Comparison of ENCODE assay signal across 1 cellular context in genomic region chr17:75130632-75131277, GRCh38.
TF ChIP-seq lines count a peak whose summit lies in the region.

No MANE protein-coding gene starts in this region.

TF ChIP-seq in K562, 482 proteins besides CTCF, POLR2A, EP300 and RAD21 (continued from another document):
- peak; percentile 76 for TF ChIP-seq NFIC (IDR thresholded peaks at IDR 0.05)
- no peak for TF ChIP-seq SRSF1 (IDR thresholded peaks at IDR 0.05; ENCODE audit: low read depth, low read length)
- TF ChIP-seq, protein P1, sequence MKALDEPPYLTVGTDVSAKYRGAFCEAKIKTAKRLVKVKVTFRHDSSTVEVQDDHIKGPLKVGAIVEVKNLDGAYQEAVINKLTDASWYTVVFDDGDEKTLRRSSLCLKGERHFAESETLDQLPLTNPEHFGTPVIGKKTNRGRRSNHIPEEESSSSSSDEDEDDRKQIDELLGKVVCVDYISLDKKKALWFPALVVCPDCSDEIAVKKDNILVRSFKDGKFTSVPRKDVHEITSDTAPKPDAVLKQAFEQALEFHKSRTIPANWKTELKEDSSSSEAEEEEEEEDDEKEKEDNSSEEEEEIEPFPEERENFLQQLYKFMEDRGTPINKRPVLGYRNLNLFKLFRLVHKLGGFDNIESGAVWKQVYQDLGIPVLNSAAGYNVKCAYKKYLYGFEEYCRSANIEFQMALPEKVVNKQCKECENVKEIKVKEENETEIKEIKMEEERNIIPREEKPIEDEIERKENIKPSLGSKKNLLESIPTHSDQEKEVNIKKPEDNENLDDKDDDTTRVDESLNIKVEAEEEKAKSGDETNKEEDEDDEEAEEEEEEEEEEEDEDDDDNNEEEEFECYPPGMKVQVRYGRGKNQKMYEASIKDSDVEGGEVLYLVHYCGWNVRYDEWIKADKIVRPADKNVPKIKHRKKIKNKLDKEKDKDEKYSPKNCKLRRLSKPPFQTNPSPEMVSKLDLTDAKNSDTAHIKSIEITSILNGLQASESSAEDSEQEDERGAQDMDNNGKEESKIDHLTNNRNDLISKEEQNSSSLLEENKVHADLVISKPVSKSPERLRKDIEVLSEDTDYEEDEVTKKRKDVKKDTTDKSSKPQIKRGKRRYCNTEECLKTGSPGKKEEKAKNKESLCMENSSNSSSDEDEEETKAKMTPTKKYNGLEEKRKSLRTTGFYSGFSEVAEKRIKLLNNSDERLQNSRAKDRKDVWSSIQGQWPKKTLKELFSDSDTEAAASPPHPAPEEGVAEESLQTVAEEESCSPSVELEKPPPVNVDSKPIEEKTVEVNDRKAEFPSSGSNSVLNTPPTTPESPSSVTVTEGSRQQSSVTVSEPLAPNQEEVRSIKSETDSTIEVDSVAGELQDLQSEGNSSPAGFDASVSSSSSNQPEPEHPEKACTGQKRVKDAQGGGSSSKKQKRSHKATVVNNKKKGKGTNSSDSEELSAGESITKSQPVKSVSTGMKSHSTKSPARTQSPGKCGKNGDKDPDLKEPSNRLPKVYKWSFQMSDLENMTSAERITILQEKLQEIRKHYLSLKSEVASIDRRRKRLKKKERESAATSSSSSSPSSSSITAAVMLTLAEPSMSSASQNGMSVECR (CRISPR knock-in tag; IDR thresholded peaks at IDR 0.05): peak; percentile 1; the same call in 1 of the 2 replicates
- TF ChIP-seq JUND (IDR thresholded peaks at IDR 0.05; ENCODE audit: borderline replicate concordance, low read depth, low read length): 0 out of 2 replicates have a peak, but pooled peaks have one; percentile 22
- TF ChIP-seq JUND (tag; IDR thresholded peaks at IDR 0.05; ENCODE audit: borderline replicate concordance, low read depth, low read length): no peak
- TF ChIP-seq ZKSCAN1 (IDR thresholded peaks at IDR 0.05; ENCODE audit: low read depth, low read length): no peak
- TF ChIP-seq ETV5 (CRISPR knock-in tag; IDR thresholded peaks at IDR 0.05; ENCODE audit: low read depth): no peak
- TF ChIP-seq, protein P2, sequence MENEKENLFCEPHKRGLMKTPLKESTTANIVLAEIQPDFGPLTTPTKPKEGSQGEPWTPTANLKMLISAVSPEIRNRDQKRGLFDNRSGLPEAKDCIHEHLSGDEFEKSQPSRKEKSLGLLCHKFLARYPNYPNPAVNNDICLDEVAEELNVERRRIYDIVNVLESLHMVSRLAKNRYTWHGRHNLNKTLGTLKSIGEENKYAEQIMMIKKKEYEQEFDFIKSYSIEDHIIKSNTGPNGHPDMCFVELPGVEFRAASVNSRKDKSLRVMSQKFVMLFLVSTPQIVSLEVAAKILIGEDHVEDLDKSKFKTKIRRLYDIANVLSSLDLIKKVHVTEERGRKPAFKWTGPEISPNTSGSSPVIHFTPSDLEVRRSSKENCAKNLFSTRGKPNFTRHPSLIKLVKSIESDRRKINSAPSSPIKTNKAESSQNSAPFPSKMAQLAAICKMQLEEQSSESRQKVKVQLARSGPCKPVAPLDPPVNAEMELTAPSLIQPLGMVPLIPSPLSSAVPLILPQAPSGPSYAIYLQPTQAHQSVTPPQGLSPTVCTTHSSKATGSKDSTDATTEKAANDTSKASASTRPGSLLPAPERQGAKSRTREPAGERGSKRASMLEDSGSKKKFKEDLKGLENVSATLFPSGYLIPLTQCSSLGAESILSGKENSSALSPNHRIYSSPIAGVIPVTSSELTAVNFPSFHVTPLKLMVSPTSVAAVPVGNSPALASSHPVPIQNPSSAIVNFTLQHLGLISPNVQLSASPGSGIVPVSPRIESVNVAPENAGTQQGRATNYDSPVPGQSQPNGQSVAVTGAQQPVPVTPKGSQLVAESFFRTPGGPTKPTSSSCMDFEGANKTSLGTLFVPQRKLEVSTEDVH (IDR thresholded peaks at IDR 0.05; ENCODE audit: low read depth, partially characterized antibody): no peak
- no peak for TF ChIP-seq MEF2A (IDR thresholded peaks at IDR 0.05; ENCODE audit: control insufficient read depth, low read depth, low read length)
- TF ChIP-seq CHD1 (IDR thresholded peaks at IDR 0.05; ENCODE audit: low read length): no peak
- TF ChIP-seq ZNF764 (CRISPR knock-in tag; IDR thresholded peaks at IDR 0.05; ENCODE audit: low read depth): no peak
- TF ChIP-seq ZNF76 (CRISPR knock-in tag; IDR thresholded peaks at IDR 0.05; ENCODE audit: borderline replicate concordance): no peak
- TF ChIP-seq SIN3A (IDR thresholded peaks at IDR 0.05; ENCODE audit: borderline replicate concordance in 2 of 2, control insufficient read depth in 1 of 2, low read depth in 2 of 2, low read length in 2 of 2): 0 out of 4 replicates have a peak, but pooled peaks of 1 of the 2 experiments have one; percentile 53
- no peak for TF ChIP-seq ZFX (CRISPR knock-in tag; IDR thresholded peaks at IDR 0.05)
- TF ChIP-seq NFRKB (IDR thresholded peaks at IDR 0.05; ENCODE audit: low read depth): no peak
- TF ChIP-seq SMARCE1 (IDR thresholded peaks at IDR 0.05): no peak
- no peak for TF ChIP-seq IRF2 (CRISPR knock-in tag; IDR thresholded peaks at IDR 0.05)
- TF ChIP-seq LEF1 (IDR thresholded peaks at IDR 0.05): no peak
- 0 out of 2 replicates have a peak, but pooled peaks have one; percentile 12 for TF ChIP-seq MTA3 (IDR thresholded peaks at IDR 0.05; ENCODE audit: borderline replicate concordance)
- no peak for TF ChIP-seq NFE2 (IDR thresholded peaks at IDR 0.05; ENCODE audit: low read depth)
- no peak for TF ChIP-seq MTA2 (IDR thresholded peaks at IDR 0.05; ENCODE audit: low read depth)
- TF ChIP-seq SMARCA4 (IDR thresholded peaks at IDR 0.05): no peak
- TF ChIP-seq KDM2B (CRISPR knock-in tag; IDR thresholded peaks at IDR 0.05): no peak
- TF ChIP-seq KLF16 (IDR thresholded peaks at IDR 0.05): peak; percentile 40; the same call in 1 of the 2 replicates
- TF ChIP-seq ZFP30 (CRISPR knock-in tag; IDR thresholded peaks at IDR 0.05; ENCODE audit: borderline replicate concordance): no peak
- TF ChIP-seq ZNF778 (CRISPR knock-in tag; IDR thresholded peaks at IDR 0.05): no peak
- TF ChIP-seq HDAC2 (IDR thresholded peaks at IDR 0.05): no peak
- TF ChIP-seq FOSL1 (tag; conservative IDR thresholded peaks at IDR 0.05): no peak
- TF ChIP-seq NR4A1 (CRISPR knock-in tag; IDR thresholded peaks at IDR 0.05): no peak
- TF ChIP-seq NR4A1 (tag; IDR thresholded peaks at IDR 0.05): no peak; the same call in 1 of the 2 replicates
- no peak for TF ChIP-seq ZC3H8 (IDR thresholded peaks at IDR 0.05)
- 0 out of 2 replicates have a peak, but pooled peaks have one; percentile 17 for TF ChIP-seq ETV1 (tag; conservative IDR thresholded peaks at IDR 0.05; ENCODE audit: low read depth)
- no peak for TF ChIP-seq RAD51 (IDR thresholded peaks at IDR 0.05; ENCODE audit: borderline replicate concordance, low read depth)
- no peak for TF ChIP-seq ZZZ3 (IDR thresholded peaks at IDR 0.05)
- TF ChIP-seq, protein P3, sequence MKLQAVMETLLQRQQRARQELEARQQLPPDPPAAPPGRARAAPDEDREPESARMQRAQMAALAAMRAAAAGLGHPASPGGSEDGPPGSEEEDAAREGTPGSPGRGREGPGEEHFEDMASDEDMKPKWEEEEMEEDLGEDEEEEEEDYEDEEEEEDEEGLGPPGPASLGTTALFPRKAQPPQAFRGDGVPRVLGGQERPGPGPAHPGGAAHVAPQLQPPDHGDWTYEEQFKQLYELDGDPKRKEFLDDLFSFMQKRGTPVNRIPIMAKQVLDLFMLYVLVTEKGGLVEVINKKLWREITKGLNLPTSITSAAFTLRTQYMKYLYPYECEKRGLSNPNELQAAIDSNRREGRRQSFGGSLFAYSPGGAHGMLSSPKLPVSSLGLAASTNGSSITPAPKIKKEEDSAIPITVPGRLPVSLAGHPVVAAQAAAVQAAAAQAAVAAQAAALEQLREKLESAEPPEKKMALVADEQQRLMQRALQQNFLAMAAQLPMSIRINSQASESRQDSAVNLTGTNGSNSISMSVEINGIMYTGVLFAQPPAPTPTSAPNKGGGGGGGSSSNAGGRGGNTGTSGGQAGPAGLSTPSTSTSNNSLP (IDR thresholded peaks at IDR 0.05; ENCODE audit: borderline replicate concordance, low read depth, low read length): no peak
- TF ChIP-seq ZNF589 (CRISPR knock-in tag; IDR thresholded peaks at IDR 0.05; ENCODE audit: low read depth): 0 out of 2 replicates have a peak, but pooled peaks have one; percentile 36
- peak; percentile 87 for TF ChIP-seq MXI1 (IDR thresholded peaks at IDR 0.05; ENCODE audit: low read depth, low read length)
- no peak for TF ChIP-seq HDAC6 (IDR thresholded peaks at IDR 0.05; ENCODE audit: low read depth, low read length)
- TF ChIP-seq, protein P4, sequence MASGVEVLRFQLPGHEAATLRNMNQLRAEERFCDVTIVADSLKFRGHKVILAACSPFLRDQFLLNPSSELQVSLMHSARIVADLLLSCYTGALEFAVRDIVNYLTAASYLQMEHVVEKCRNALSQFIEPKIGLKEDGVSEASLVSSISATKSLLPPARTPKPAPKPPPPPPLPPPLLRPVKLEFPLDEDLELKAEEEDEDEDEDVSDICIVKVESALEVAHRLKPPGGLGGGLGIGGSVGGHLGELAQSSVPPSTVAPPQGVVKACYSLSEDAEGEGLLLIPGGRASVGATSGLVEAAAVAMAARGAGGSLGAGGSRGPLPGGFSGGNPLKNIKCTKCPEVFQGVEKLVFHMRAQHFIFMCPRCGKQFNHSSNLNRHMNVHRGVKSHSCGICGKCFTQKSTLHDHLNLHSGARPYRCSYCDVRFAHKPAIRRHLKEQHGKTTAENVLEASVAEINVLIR (CRISPR knock-in tag; IDR thresholded peaks at IDR 0.05): no peak
- peak; percentile 83; the same call in 1 of the 2 replicates for TF ChIP-seq ZBTB7A (IDR thresholded peaks at IDR 0.05; ENCODE audit: borderline replicate concordance, control insufficient read depth, low read depth, low read length)
- TF ChIP-seq BRCA1 (IDR thresholded peaks at IDR 0.05): no peak
- TF ChIP-seq BRCA1 (CRISPR knock-in tag; IDR thresholded peaks at IDR 0.05): no peak
